Comparison of ENCODE assay signal across 29 cellular contexts in the genomic region with DNA sequence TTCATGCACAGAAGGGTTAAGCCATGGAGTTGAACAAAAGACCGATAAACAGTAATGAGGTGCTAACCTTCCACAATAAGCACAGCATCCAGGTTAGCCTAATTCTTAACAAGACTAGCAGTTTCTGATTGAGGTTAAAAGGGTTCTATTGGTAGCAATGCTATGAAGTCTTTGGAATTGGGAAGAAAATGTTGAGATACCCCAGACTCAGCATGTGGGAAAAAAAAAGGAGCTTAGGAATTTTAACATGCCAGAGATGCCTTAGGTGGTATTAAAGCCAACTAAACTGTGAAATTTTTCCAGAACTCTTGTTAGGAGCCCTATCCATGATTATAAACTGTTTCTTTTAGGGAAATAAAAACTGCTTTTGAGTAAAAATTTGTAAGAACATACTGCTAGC.
"Had no signal": no experiment of that assay in that cellular context is flagged by ENCODE, and none has a peak within 500 bp of the region (broad histone marks: within the 10 kb centered on the region; RNA-seq: fewer than 3 reads in every experiment).

No MANE protein-coding gene starts in this region.

- H3K27ac Mint-ChIP-seq: naive thymus-derived CD4-positive, alpha-beta T cell; natural killer cell; nephron; progenitor cell of endocrine pancreas; stimulated activated memory B cell treated with anti-CD40 and anti-IgM and Interleukin-4, amounts not matched to agents 10 μg/mL and 1 μg/mL and 100 μg/mL, for 72 hours; stimulated activated naive CD8-positive, alpha-beta T cell treated with anti-CD3 and anti-CD28 coated beads, Interleukin-15, amount 100 ng/mL, for 72 hours; type B pancreatic cell had no signal

- H3K27ac ChIP-seq: ovary, parathyroid adenoma, psoas muscle, right lobe of liver, sigmoid colon, suprapubic skin, testis, tibial artery, transverse colon, upper lobe of right lung, uterus had no signal

- H3K36me3 Mint-ChIP-seq: naive thymus-derived CD4-positive, alpha-beta T cell; natural killer cell; stimulated activated memory B cell treated with anti-CD40 and anti-IgM and Interleukin-4, amounts not matched to agents 10 μg/mL and 1 μg/mL and 100 μg/mL, for 72 hours; type B pancreatic cell had no signal

- H3K9me3 ChIP-seq: ovary, psoas muscle, right lobe of liver, sigmoid colon, suprapubic skin, testis, tibial artery, transverse colon, upper lobe of right lung, uterus had no signal

- H3K4me1 Mint-ChIP-seq: naive thymus-derived CD4-positive, alpha-beta T cell; natural killer cell; nephron; stimulated activated memory B cell treated with anti-CD40 and anti-IgM and Interleukin-4, amounts not matched to agents 10 μg/mL and 1 μg/mL and 100 μg/mL, for 72 hours; stimulated activated naive CD8-positive, alpha-beta T cell treated with anti-CD3 and anti-CD28 coated beads, Interleukin-15, amount 100 ng/mL, for 72 hours had no signal

- H3K9me3 Mint-ChIP-seq: nephron, type B pancreatic cell had no signal

- H3K4me3 Mint-ChIP-seq: naive thymus-derived CD4-positive, alpha-beta T cell; natural killer cell; nephron; stimulated activated memory B cell treated with anti-CD40 and anti-IgM and Interleukin-4, amounts not matched to agents 10 μg/mL and 1 μg/mL and 100 μg/mL, for 72 hours; stimulated activated naive CD8-positive, alpha-beta T cell treated with anti-CD3 and anti-CD28 coated beads, Interleukin-15, amount 100 ng/mL, for 72 hours; type B pancreatic cell had no signal

- H3K4me1 ChIP-seq: parathyroid adenoma, psoas muscle, right lobe of liver, sigmoid colon, suprapubic skin, testis, tibial artery, transverse colon, upper lobe of right lung, uterus had no signal

- ATAC-seq: naive thymus-derived CD4-positive, alpha-beta T cell; natural killer cell; psoas muscle; right cardiac atrium; right lobe of liver; stimulated activated memory B cell treated with anti-CD40 and anti-IgM and Interleukin-4, amounts not matched to agents 10 μg/mL and 1 μg/mL and 100 μg/mL, for 72 hours; stimulated activated naive CD8-positive, alpha-beta T cell treated with anti-CD3 and anti-CD28 coated beads, Interleukin-15, amount 100 ng/mL, for 72 hours; stimulated activated naive CD8-positive, alpha-beta T cell treated with anti-CD3 and anti-CD28 coated beads, Interleukin-15, Interleukin-2, amounts not matched to agents 100 U/mL and 50 U/mL, for 24 hours; upper lobe of right lung had no signal

- H3K27me3 Mint-ChIP-seq: naive thymus-derived CD4-positive, alpha-beta T cell; progenitor cell of endocrine pancreas; stimulated activated memory B cell treated with anti-CD40 and anti-IgM and Interleukin-4, amounts not matched to agents 10 μg/mL and 1 μg/mL and 100 μg/mL, for 72 hours; stimulated activated naive CD8-positive, alpha-beta T cell treated with anti-CD3 and anti-CD28 coated beads, Interleukin-15, amount 100 ng/mL, for 72 hours; type B pancreatic cell had no signal

- H3K4me3 ChIP-seq: ovary, psoas muscle, right lobe of liver, sigmoid colon, suprapubic skin, testis, tibial artery, transverse colon, upper lobe of right lung, uterus had no signal

- H2AFZ ChIP-seq: parathyroid adenoma had no signal

- H3K79me2 ChIP-seq: parathyroid adenoma had no signal

- DNase-seq: naive thymus-derived CD4-positive, alpha-beta T cell; natural killer cell; occipital lobe; ovary; posterior cingulate gyrus; psoas muscle; right cardiac atrium; right lobe of liver; sigmoid colon; small intestine; stimulated activated CD4-positive, alpha-beta T cell treated with anti-CD3 and anti-CD28 coated beads, Interleukin-15, amount 100 ng/mL, for 24 hours; stimulated activated CD4-positive, alpha-beta T cell treated with anti-CD3 and anti-CD28 coated beads, Interleukin-4, amount 100 ng/mL, for 1 hour; stimulated activated CD4-positive, alpha-beta T cell treated with anti-CD3 and anti-CD28 coated beads, Interleukin-4, amount 100 ng/mL, for 4 hours; stimulated activated CD8-positive, alpha-beta memory T cell treated with anti-CD3 and anti-CD28 coated beads, Interleukin-4, amount 100 ng/mL, for 48 hours; stimulated activated naive CD4-positive, alpha-beta T cell; stimulated activated naive CD8-positive, alpha-beta T cell treated with anti-CD3 and anti-CD28 coated beads, Interleukin-15, amount 100 ng/mL, for 72 hours; stimulated activated naive CD8-positive, alpha-beta T cell treated with anti-CD3 and anti-CD28 coated beads, Interleukin-15, Interleukin-2, amounts not matched to agents 100 U/mL and 50 U/mL, for 24 hours; substantia nigra; testis; tibial artery; transverse colon; upper lobe of right lung; uterus had no signal

- H3K9ac ChIP-seq: parathyroid adenoma had no signal

- H3K27me3 ChIP-seq: ovary, right lobe of liver, sigmoid colon, suprapubic skin, testis, tibial artery, transverse colon, upper lobe of right lung, uterus had no signal

- H3K36me3 ChIP-seq: ovary, right lobe of liver, sigmoid colon, suprapubic skin, tibial artery, transverse colon, upper lobe of right lung, uterus had no signal
